2 cellular contexts compared by ENCODE assay signal in the genomic region with DNA sequence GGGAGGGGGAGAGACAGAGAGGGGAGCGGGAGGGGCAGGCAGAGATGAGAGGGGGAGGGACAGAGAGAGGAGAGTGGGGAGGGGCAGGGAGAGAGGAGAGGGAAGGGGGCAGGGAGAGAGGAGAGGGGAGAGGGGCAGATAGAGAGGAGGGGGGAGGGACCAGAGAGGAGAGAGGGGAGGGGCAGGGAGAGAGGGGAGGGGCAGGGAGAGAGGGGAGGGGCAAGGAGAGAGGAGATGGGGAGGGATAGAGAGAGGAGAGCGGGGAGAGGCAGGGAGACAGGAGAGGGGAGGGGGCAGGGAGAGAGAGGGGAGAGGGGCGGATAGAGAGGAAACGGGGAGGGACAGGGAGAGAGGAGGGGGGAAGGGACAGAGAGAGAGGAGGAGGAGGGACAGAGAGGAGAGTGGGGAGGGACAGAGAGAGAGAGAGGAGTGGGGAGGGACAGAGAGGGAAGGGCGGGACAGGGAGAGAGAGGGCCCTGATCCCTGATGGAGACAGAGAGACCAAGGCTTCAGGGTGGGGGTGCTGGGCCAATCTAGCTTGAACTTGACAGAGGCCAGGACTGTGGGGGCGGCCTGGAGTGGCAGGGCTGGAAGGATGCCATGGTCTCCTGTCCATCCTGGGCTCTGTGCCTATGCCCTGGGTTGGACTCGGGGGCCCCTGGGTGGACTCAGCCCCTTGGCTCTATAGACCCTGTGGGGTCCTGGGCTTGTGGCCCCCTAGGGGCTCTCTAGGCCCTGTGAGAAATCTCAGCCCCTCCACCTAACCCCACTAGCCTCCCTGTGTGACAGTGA.
TF ChIP-seq lines count a peak whose summit lies in the region.

No MANE protein-coding gene starts in this region.

TF ChIP-seq in SK-N-SH, 30 proteins besides CTCF, POLR2A, EP300 and RAD21 (continued from another document):
- TF ChIP-seq FOXJ3 (CRISPR knock-in tag; IDR thresholded peaks at IDR 0.05) (no peak), RXRA (IDR thresholded peaks at IDR 0.05; ENCODE audit: borderline replicate concordance, low read depth) (no peak), POLR2AphosphoS5 (IDR thresholded peaks at IDR 0.05; ENCODE audit: low read depth, low read length) (no peak), SMC3 (IDR thresholded peaks at IDR 0.05; ENCODE audit: low read depth, low read length) (no peak), ELF1 (IDR thresholded peaks at IDR 0.05) (no peak), NRF1 (IDR thresholded peaks at IDR 0.05; ENCODE audit: low read depth, low read length) (no peak), TAF1 (IDR thresholded peaks at IDR 0.05; ENCODE audit: borderline replicate concordance, low read depth, low read length) (no peak), EZH2phosphoT487 (IDR thresholded peaks at IDR 0.05; ENCODE audit: borderline replicate concordance, low read depth) (no peak), YY1 (IDR thresholded peaks at IDR 0.05; ENCODE audit: low read depth) (no peak)
- TF ChIP-seq, protein P1, sequence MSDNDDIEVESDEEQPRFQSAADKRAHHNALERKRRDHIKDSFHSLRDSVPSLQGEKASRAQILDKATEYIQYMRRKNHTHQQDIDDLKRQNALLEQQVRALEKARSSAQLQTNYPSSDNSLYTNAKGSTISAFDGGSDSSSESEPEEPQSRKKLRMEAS (IDR thresholded peaks at IDR 0.05; ENCODE audit: low read depth): no peak
- TF ChIP-seq, protein P2, sequence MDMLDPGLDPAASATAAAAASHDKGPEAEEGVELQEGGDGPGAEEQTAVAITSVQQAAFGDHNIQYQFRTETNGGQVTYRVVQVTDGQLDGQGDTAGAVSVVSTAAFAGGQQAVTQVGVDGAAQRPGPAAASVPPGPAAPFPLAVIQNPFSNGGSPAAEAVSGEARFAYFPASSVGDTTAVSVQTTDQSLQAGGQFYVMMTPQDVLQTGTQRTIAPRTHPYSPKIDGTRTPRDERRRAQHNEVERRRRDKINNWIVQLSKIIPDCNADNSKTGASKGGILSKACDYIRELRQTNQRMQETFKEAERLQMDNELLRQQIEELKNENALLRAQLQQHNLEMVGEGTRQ (IDR thresholded peaks at IDR 0.05; ENCODE audit: borderline replicate concordance, low read depth, low read length): no peak
- TF ChIP-seq, protein P3, sequence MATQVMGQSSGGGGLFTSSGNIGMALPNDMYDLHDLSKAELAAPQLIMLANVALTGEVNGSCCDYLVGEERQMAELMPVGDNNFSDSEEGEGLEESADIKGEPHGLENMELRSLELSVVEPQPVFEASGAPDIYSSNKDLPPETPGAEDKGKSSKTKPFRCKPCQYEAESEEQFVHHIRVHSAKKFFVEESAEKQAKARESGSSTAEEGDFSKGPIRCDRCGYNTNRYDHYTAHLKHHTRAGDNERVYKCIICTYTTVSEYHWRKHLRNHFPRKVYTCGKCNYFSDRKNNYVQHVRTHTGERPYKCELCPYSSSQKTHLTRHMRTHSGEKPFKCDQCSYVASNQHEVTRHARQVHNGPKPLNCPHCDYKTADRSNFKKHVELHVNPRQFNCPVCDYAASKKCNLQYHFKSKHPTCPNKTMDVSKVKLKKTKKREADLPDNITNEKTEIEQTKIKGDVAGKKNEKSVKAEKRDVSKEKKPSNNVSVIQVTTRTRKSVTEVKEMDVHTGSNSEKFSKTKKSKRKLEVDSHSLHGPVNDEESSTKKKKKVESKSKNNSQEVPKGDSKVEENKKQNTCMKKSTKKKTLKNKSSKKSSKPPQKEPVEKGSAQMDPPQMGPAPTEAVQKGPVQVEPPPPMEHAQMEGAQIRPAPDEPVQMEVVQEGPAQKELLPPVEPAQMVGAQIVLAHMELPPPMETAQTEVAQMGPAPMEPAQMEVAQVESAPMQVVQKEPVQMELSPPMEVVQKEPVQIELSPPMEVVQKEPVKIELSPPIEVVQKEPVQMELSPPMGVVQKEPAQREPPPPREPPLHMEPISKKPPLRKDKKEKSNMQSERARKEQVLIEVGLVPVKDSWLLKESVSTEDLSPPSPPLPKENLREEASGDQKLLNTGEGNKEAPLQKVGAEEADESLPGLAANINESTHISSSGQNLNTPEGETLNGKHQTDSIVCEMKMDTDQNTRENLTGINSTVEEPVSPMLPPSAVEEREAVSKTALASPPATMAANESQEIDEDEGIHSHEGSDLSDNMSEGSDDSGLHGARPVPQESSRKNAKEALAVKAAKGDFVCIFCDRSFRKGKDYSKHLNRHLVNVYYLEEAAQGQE (IDR thresholded peaks at IDR 0.05; ENCODE audit: low read depth, low read length): no peak
TF ChIP-seq in SK-N-SH: peak in this region for 0.

TF ChIP-seq in SK-N-SH treated with all-trans-retinoic acid at 6 μM for 48 hours, 23 proteins besides CTCF, POLR2A, EP300 and RAD21 (continued from another document):
- TF ChIP-seq, protein P4, sequence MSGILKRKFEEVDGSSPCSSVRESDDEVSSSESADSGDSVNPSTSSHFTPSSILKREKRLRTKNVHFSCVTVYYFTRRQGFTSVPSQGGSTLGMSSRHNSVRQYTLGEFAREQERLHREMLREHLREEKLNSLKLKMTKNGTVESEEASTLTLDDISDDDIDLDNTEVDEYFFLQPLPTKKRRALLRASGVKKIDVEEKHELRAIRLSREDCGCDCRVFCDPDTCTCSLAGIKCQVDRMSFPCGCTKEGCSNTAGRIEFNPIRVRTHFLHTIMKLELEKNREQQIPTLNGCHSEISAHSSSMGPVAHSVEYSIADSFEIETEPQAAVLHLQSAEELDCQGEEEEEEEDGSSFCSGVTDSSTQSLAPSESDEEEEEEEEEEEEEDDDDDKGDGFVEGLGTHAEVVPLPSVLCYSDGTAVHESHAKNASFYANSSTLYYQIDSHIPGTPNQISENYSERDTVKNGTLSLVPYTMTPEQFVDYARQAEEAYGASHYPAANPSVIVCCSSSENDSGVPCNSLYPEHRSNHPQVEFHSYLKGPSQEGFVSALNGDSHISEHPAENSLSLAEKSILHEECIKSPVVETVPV (CRISPR knock-in tag; IDR thresholded peaks at IDR 0.05): no peak
- TF ChIP-seq OSR1 (CRISPR knock-in tag; IDR thresholded peaks at IDR 0.05) (no peak), ZNF8 (CRISPR knock-in tag; IDR thresholded peaks at IDR 0.05) (no peak), CSDC2 (CRISPR knock-in tag; IDR thresholded peaks at IDR 0.05) (no peak), TCF4 (CRISPR knock-in tag; IDR thresholded peaks at IDR 0.05; ENCODE audit: borderline replicate concordance) (no peak), ISL1 (CRISPR knock-in tag; IDR thresholded peaks at IDR 0.05) (no peak), ZFP30 (CRISPR knock-in tag; IDR thresholded peaks at IDR 0.05) (no peak), ZC3H10 (CRISPR knock-in tag; IDR thresholded peaks at IDR 0.05) (no peak), ZNF70 (CRISPR knock-in tag; IDR thresholded peaks at IDR 0.05) (no peak), BACH2 (CRISPR knock-in tag; IDR thresholded peaks at IDR 0.05; ENCODE audit: borderline replicate concordance) (no peak)
- TF ChIP-seq, protein P5, sequence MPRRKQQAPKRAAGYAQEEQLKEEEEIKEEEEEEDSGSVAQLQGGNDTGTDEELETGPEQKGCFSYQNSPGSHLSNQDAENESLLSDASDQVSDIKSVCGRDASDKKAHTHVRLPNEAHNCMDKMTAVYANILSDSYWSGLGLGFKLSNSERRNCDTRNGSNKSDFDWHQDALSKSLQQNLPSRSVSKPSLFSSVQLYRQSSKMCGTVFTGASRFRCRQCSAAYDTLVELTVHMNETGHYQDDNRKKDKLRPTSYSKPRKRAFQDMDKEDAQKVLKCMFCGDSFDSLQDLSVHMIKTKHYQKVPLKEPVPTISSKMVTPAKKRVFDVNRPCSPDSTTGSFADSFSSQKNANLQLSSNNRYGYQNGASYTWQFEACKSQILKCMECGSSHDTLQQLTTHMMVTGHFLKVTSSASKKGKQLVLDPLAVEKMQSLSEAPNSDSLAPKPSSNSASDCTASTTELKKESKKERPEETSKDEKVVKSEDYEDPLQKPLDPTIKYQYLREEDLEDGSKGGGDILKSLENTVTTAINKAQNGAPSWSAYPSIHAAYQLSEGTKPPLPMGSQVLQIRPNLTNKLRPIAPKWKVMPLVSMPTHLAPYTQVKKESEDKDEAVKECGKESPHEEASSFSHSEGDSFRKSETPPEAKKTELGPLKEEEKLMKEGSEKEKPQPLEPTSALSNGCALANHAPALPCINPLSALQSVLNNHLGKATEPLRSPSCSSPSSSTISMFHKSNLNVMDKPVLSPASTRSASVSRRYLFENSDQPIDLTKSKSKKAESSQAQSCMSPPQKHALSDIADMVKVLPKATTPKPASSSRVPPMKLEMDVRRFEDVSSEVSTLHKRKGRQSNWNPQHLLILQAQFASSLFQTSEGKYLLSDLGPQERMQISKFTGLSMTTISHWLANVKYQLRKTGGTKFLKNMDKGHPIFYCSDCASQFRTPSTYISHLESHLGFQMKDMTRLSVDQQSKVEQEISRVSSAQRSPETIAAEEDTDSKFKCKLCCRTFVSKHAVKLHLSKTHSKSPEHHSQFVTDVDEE (CRISPR knock-in tag; IDR thresholded peaks at IDR 0.05): no peak
- TF ChIP-seq, protein P6, sequence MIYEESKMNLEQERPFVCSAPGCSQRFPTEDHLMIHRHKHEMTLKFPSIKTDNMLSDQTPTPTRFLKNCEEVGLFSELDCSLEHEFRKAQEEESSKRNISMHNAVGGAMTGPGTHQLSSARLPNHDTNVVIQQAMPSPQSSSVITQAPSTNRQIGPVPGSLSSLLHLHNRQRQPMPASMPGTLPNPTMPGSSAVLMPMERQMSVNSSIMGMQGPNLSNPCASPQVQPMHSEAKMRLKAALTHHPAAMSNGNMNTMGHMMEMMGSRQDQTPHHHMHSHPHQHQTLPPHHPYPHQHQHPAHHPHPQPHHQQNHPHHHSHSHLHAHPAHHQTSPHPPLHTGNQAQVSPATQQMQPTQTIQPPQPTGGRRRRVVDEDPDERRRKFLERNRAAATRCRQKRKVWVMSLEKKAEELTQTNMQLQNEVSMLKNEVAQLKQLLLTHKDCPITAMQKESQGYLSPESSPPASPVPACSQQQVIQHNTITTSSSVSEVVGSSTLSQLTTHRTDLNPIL (CRISPR knock-in tag; IDR thresholded peaks at IDR 0.05; ENCODE audit: low read depth): no peak
